14 cellular contexts compared by ENCODE assay signal in the genomic region with DNA sequence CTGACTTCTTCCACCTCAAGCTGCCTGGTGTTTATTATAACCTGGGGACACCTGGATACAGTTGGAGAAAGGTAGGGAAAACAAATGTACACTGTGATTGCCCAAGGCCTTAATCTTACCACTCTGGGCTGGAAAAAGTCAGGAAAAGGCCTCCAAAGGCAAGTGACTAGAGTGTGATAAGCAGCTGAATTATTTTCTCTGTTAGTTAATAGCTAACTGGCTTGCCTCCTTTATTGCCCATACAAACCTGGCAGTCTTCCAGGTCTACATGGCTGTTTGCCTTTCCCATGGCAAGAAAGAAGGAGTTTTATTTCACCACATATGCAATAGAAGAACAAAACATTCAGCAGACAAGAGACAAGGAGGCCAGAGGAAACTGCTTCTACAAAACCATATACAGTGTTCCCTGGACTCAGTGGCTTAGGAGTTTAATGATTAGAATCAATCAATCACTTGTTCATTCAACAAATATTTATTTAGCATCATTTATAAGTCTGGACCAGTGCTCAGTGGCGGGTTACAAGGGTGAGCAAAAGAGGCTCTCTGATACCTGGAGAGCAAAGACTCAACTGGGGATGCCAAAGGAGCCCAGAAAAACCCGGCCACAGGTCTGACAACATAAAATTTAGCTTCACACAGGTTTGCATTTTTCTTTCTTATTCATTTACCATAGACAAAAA. TPM values are rescaled to one million over a fixed set of nuclear protein-coding genes. Genes with fewer than 3 reads are reported as not detected.
A peak's percentile ranks its signal among the peaks of the same experiment; 100 is the strongest.
DNase-seq lines count a peak whose midpoint lies in the region; ATAC-seq, FAIRE-seq and TF ChIP-seq lines count a peak whose summit lies in the region.
"Had no signal": no experiment of that assay in that cellular context is flagged by ENCODE, and none has a peak within 500 bp of the region (broad histone marks: within the 10 kb centered on the region; RNA-seq: fewer than 3 reads in every experiment).

No MANE protein-coding gene starts in this region.

- CTCF ChIA-PET in A549 (lab: Yijun Ruan, JAX): interaction anchor here (0.8 to 1.1 kb wide), 7 partner anchors 9 to 439 kb away, joined by 3 to 4 read pairs (median 3); no protein-coding TSS in a partner anchor

- no peaks in the 10 kb centered on the region for H3K27me3 ChIP-seq in liver (ENCODE audit: control insufficient read depth in 4 of 4, insufficient read depth in 4 of 4, low read length in 3 of 4)
- H3K27me3 ChIP-seq: BE2C had no signal

- peak overlapping the region; percentile 34 to 70; a peak in 5 of 6 replicates for H3K27ac ChIP-seq in A549
- H3K27ac ChIP-seq in liver (ENCODE audit: low read depth in 1 of 2, low read length in 2 of 2): peak overlapping the region in 1 of 2 donors; percentile 23

- no peaks in the 10 kb centered on the region for H3K9me3 ChIP-seq in A549
- H3K9me3 ChIP-seq in liver (ENCODE audit: control insufficient read depth in 4 of 4, low read length in 3 of 4): no peaks in the 10 kb centered on the region
- H3K9me3 ChIP-seq: BE2C had no signal

- DNase-seq in A549 (ENCODE audit: low read depth in 1 of 2, low spot score in 1 of 2): peak in 1 of 2 experiments; percentile 79
- DNase-seq in LHCN-M2 (ENCODE audit: low read depth): peak; percentile 24
- DNase-seq in astrocyte of the spinal cord (ENCODE audit: low read depth, low spot score): peak; percentile 43
- DNase-seq in NCI-H526 treated with DMSO at 0.1 percent for 48 hours (lab: John Stamatoyannopoulos, UW): no peak
- no peak for DNase-seq in NCI-H2196 treated with DMSO at 0.1 percent for 48 hours (lab: John Stamatoyannopoulos, UW; ENCODE audit: unreplicated experiment)
- DNase-seq: BE2C, head of caudate nucleus, NCI-H524, T-cell had no signal

- no peak overlapping the region for H3K4me3 ChIP-seq in A549
- H3K4me3 ChIP-seq in astrocyte of the spinal cord (ENCODE audit: low read depth, low read length): no peak overlapping the region
- H3K4me3 ChIP-seq in liver (ENCODE audit: low read depth in 1 of 3, low read length in 3 of 3): no peak overlapping the region
- H3K4me3 ChIP-seq: GM12878 had no signal

- no peak for TF ChIP-seq EP300 in A549 (IDR thresholded peaks at IDR 0.05)

- TF ChIP-seq CTCF in A549 (IDR thresholded peaks at IDR 0.05): no peak
- no peak for TF ChIP-seq CTCF in astrocyte of the spinal cord (IDR thresholded peaks at IDR 0.05; ENCODE audit: low read depth, low read length)
- no peak for TF ChIP-seq CTCF in liver (IDR thresholded peaks at IDR 0.05; ENCODE audit: low read depth, low read length, missing input control)

- H3K4me1 ChIP-seq in A549 (peaks cover 19% of the 10 kb centered on the region), liver (ENCODE audit: control insufficient read depth in 4 of 4, insufficient read depth in 4 of 4, low read length in 3 of 4) (peaks cover 7 to 28% (median 25%) of the 10 kb centered on the region in 4 donors)
- H3K4me1 ChIP-seq: BE2C had no signal

- WGBS in A549 (ENCODE audit: missing lambda C conversion rate): 40% methylated on average over 2 of the region's 2 CpGs
- WGBS in liver: 32% methylated on average over 2 of the region's 2 CpGs

- in situ Hi-C loops in astrocyte of the spinal cord (cut with HindIII; ENCODE audit: low sequenced_read_pairs): no loop called here

- H3K9ac ChIP-seq in liver (ENCODE audit: low read depth in 1 of 2, low read length in 2 of 2): no peak overlapping the region

- no peak for TF ChIP-seq RAD21 in A549 (conservative IDR thresholded peaks at IDR 0.05 in 1 of 2, IDR thresholded peaks at IDR 0.05 in 1 of 2)
- TF ChIP-seq RAD21 in liver (IDR thresholded peaks at IDR 0.05): peak; percentile 14 to 39

- peak; percentile 23 for FAIRE-seq in A549 (lab: Jason Lieb, UNC)
- FAIRE-seq: GM12878 had no signal

- H3K4me2 ChIP-seq in A549: peak overlapping the region; percentile 32

- H3K36me3 ChIP-seq in liver (ENCODE audit: control insufficient read depth in 4 of 4, insufficient read depth in 3 of 4, low read depth in 1 of 4, low read length in 3 of 4): no peaks in the 10 kb centered on the region
- H3K36me3 ChIP-seq: BE2C had no signal

- ATAC-seq in A549 (peak; percentile 48 to 78; a peak in 5 of 6 replicates), HG03159 (IDR thresholded peaks at IDR 0.05; ENCODE audit: unreplicated experiment) (no peak), HG03196 (IDR thresholded peaks at IDR 0.05; ENCODE audit: unreplicated experiment) (no peak)
- ATAC-seq: GM12878; natural killer cell treated with Interleukin-12 subunit alpha and Interleukin-12 subunit beta and Interleukin-15 and Interleukin-18, amount 100 ng/mL, for 72 hours; T-cell had no signal

- POLR2A ChIA-PET in A549 (lab: Yijun Ruan, JAX): no interaction called here

- no peak for TF ChIP-seq POLR2A in A549 (IDR thresholded peaks at IDR 0.05; ENCODE audit: low read length)

TF ChIP-seq in A549, 52 proteins besides CTCF, POLR2A, EP300 and RAD21:
- TF ChIP-seq FOSB (CRISPR knock-in tag; IDR thresholded peaks at IDR 0.05) (no peak), E2F6 (IDR thresholded peaks at IDR 0.05; ENCODE audit: borderline replicate concordance, low read depth) (no peak), ZFP36 (IDR thresholded peaks at IDR 0.05; ENCODE audit: borderline replicate concordance, partially characterized antibody) (no peak)

TF ChIP-seq in liver, 16 proteins besides CTCF, POLR2A, EP300 and RAD21 (continues in another document):
- TF ChIP-seq, protein P1, sequence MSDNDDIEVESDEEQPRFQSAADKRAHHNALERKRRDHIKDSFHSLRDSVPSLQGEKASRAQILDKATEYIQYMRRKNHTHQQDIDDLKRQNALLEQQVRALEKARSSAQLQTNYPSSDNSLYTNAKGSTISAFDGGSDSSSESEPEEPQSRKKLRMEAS (IDR thresholded peaks at IDR 0.05): no peak
- TF ChIP-seq, protein P2, sequence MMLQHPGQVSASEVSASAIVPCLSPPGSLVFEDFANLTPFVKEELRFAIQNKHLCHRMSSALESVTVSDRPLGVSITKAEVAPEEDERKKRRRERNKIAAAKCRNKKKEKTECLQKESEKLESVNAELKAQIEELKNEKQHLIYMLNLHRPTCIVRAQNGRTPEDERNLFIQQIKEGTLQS (IDR thresholded peaks at IDR 0.05): no peak
- TF ChIP-seq HNF4A (conservative IDR thresholded peaks at IDR 0.05): peak; percentile 44 to 59
- TF ChIP-seq NR2F2 (IDR thresholded peaks at IDR 0.05): no peak
- peak in 1 of 2 donors; percentile 29 for TF ChIP-seq EGR1 (IDR thresholded peaks at IDR 0.05; ENCODE audit: low read depth in 2 of 2)
- no peak for TF ChIP-seq REST (IDR thresholded peaks at IDR 0.05)
- TF ChIP-seq FOXA1 (IDR thresholded peaks at IDR 0.05): no peak

RNA-seq across cellular contexts. Expression of gene SUCLG1, which starts 27.5 kb away (rescaled TPM):
- 90.0 and 96.5 TPM in 2 replicates for polyA plus RNA-seq in A549 (2011; rRNA removed)
- polyA plus RNA-seq in A549 (2012; cell fraction: cytosol; rRNA removed): 52.3 and 58.2 TPM in 2 replicates
- 29.5 and 33.2 TPM in 2 replicates for polyA plus RNA-seq in A549 (2012; cell fraction: nucleus; rRNA removed)
- 144 to 157 TPM (median 151 TPM) in 3 replicates for polyA plus RNA-seq in A549 (2017; fragmentation: RNase III; extraction: RNeasy Plus Mini Kit Qiagen cat#74134 plus additional on column Dnase treatment)
- polyA minus RNA-seq in A549 (2011; rRNA and poly(A)+ RNA removed): 19.0 and 22.4 TPM in 2 replicates
- total RNA-seq in LHCN-M2 (2014; rRNA removed): 49.6 and 52.5 TPM in 2 replicates
- polyA plus RNA-seq in LHCN-M2 (2012): 68.9 TPM
- total RNA-seq in liver: 100 to 1,000 TPM in 1 of 2 donors, 10 to 100 TPM in 1; 60.5 to 149 TPM
- polyA plus RNA-seq in liver: 100 to 1,000 TPM; 101 to 138 TPM

RNA-seq across cellular contexts. Expression of gene DNAH6, which starts 29.7 kb away (rescaled TPM):
- polyA plus RNA-seq in A549 (2011; rRNA removed) (0.22 and 0.32 TPM in 2 replicates), A549 (2017; fragmentation: RNase III; extraction: RNeasy Plus Mini Kit Qiagen cat#74134 plus additional on column Dnase treatment) (0.05 to 0.13 TPM (median 0.08 TPM) in 3 replicates), liver (under 1 TPM; 0.32 to 0.71 TPM)
- 0.01 and 0.03 TPM in 2 replicates for polyA plus RNA-seq in A549 (2012; cell fraction: cytosol; rRNA removed)
- 0.01 and 0.07 TPM in 2 replicates for polyA plus RNA-seq in A549 (2012; cell fraction: nucleus; rRNA removed)
- 0.21 and 0.39 TPM in 2 replicates for polyA minus RNA-seq in A549 (2011; rRNA and poly(A)+ RNA removed)
- total RNA-seq in LHCN-M2 (2014; rRNA removed) (not detected in 2 replicates), liver (1 to 10 TPM in 1 of 2 donors, under 1 TPM in 1; 0.47 to 1.6 TPM)
- not detected for polyA plus RNA-seq in LHCN-M2 (2012)

Comparison
In these comparisons a context has a peak if more than half of its experiments do, and no peak if none do; other contexts are left out.
1. ATAC-seq: peak in A549 (2 of 2); none in HG03159 (single experiment) and HG03196 (single experiment).
2. DNase-seq: peak in LHCN-M2 (single experiment) and astrocyte of the spinal cord (single experiment); none in NCI-H526 treated with DMSO at 0.1 percent for 48 hours (single experiment) and NCI-H2196 treated with DMSO at 0.1 percent for 48 hours (single experiment).